ENCODE assay signal across 8 cellular contexts in the genomic region with DNA sequence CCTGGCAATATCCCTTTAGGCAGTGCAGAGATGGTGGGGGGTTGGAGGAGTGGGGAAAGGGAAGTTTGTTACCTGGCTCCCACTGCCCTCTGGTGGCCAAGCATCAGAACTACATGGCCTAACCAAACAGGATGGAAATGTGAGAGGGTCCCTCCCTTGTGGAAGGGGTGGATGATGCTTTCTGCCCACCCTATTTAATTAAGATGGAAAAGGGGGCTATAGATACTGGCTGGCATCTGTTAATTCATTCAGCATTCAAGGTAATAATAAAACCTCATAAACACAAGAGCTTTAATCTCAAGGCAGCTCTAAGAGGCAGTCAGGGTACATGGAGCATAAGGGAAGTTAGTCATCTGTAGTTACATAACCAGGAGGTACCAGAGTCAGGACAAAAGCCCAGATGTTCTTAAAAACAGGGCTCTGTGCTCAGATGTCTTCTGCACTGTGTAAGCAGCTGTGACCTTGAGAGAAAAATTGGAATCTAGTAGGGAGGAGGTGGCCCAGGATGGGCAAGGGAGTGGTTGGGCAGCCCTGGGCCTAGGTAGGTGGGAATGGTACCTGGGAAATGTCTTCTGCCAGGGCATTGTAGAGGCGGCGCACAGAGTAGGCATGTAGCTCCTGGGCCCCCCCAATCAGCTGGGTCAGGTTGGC. TPM values are rescaled to one million over a fixed set of nuclear protein-coding genes. Genes with fewer than 3 reads are reported as not detected.
DNase-seq lines count a peak whose midpoint lies in the region; ATAC-seq and TF ChIP-seq lines count a peak whose summit lies in the region.

No MANE protein-coding gene starts in this region.

- intact Hi-C loops in lower leg skin (cut with DNase I; ENCODE audit: low total_unique reads): no loop called here

- ATAC-seq in HG02981 (IDR thresholded peaks at IDR 0.05; ENCODE audit: unreplicated experiment): no peak

- peak; percentile 96 for TF ChIP-seq CTCF in AG10803 (conservative IDR thresholded peaks at IDR 0.05; ENCODE audit: low read length)
- peak; percentile 79 for TF ChIP-seq CTCF in GM13976 (IDR thresholded peaks at IDR 0.05; ENCODE audit: borderline replicate concordance, control extremely low read depth, extremely low read depth, insufficient read depth, missing control alignments)
- peak; percentile 89 for TF ChIP-seq CTCF in fibroblast of mammary gland (conservative IDR thresholded peaks at IDR 0.05; ENCODE audit: control insufficient read depth, insufficient read depth, low read depth, low read length)
- TF ChIP-seq CTCF in lower leg skin (IDR thresholded peaks at IDR 0.05): peak in 1 of 3 donors; percentile 47

- WGBS in lower leg skin, 2 donors: 77 to 97% methylated on average over 2 of the region's 2 CpGs

- H3K4me3 ChIP-seq in AG10803 (ENCODE audit: low read length): no peak overlapping the region
- H3K4me3 ChIP-seq in fibroblast of mammary gland (ENCODE audit: control insufficient read depth, low read depth, low read length): no peak overlapping the region
- H3K4me3 ChIP-seq in lower leg skin (ENCODE audit: low read depth, poor library complexity, severe bottlenecking): no peak overlapping the region

- DNase-seq in AG10803 (ENCODE audit: low read depth) (peak; percentile 62), GM13976 (ENCODE audit: low spot score) (peak; percentile 71), NCI-H748 (lab: John Stamatoyannopoulos, UW; ENCODE audit: unreplicated experiment) (peak; percentile 56), activated T-cell treated with anti-CD3 and anti-CD28 coated beads for 48 hours (ENCODE audit: low read depth) (peak; percentile 36), fibroblast of mammary gland (ENCODE audit: low read depth) (peak; percentile 56), renal cortical epithelial cell (ENCODE audit: low read depth) (peak; percentile 27), lower leg skin (ENCODE audit: low spot score in 2 of 2) (no peak)

- in situ Hi-C loops in GM13976 (cut with MboI; ENCODE audit: low sequenced_read_pairs, unreplicated experiment): no loop called here

- TF ChIP-seq POLR2A in lower leg skin (IDR thresholded peaks at IDR 0.05): no peak

RNA-seq across cellular contexts. Expression of a gene that starts 4.6 kb away (rescaled TPM):
- total RNA-seq in renal cortical epithelial cell (51.2 and 55.9 TPM in 2 replicates), lower leg skin (100 to 1,000 TPM; 113 to 206 (median 141) TPM)

RNA-seq across cellular contexts. Expression of a gene that starts 6.9 kb away (rescaled TPM):
- 3.6 and 13.5 TPM in 2 replicates for total RNA-seq in renal cortical epithelial cell
- 10 to 100 TPM in 3 of 4 donors, 1 to 10 TPM in 1; 2.8 to 10.9 (median 10.7) TPM for total RNA-seq in lower leg skin

RNA-seq across cellular contexts. Expression of a gene that starts 11.4 kb away (rescaled TPM):
- total RNA-seq in renal cortical epithelial cell (0.69 and 1.8 TPM in 2 replicates), lower leg skin (under 1 TPM; 0.19 to 0.49 (median 0.27) TPM)

RNA-seq across cellular contexts. Expression of a gene that starts 15.6 kb away (rescaled TPM):
- total RNA-seq in renal cortical epithelial cell (not detected in 2 replicates), lower leg skin (1 to 10 TPM in 3 of 4 donors, under 1 TPM in 1; 0.34 to 3.6 (median 1.4) TPM)

Comparison
In these comparisons a context has a peak if more than half of its experiments do, and no peak if none do; other contexts are left out.
1. DNase-seq: peak in AG10803 (single experiment), GM13976 (single experiment), NCI-H748 (single experiment), activated T-cell treated with anti-CD3 and anti-CD28 coated beads for 48 hours (single experiment), fibroblast of mammary gland (single experiment) and renal cortical epithelial cell (single experiment); none in lower leg skin (0 of 2).